ENCODE assay signal across 8 cellular contexts in genomic region chr10:69936091-69936490, GRCh38.
DNase-seq lines count a peak whose midpoint lies in the region; ATAC-seq and TF ChIP-seq lines count a peak whose summit lies in the region.
"Had no signal": no experiment of that assay in that cellular context is flagged by ENCODE, and none has a peak within 500 bp of the region (broad histone marks: within the 10 kb centered on the region; RNA-seq: fewer than 3 reads in every experiment).

No MANE protein-coding gene starts in this region.

- H3K9me3 Mint-ChIP-seq in activated B cell treated with CpG ODN at 0.5 μM for 24 hours, result no peaks in the 10 kb centered on the region
- no peaks in the 10 kb centered on the region for H3K9me3 Mint-ChIP-seq in stimulated activated effector memory CD8-positive, alpha-beta T cell treated with anti-CD3 and anti-CD28 coated beads, Interleukin-12 subunit alpha, Interleukin-12 subunit beta, amount 100 ng/mL, for 72 hours

- H3K18ac ChIP-seq in mesenchymal stem cell (ENCODE audit: low read depth in 1 of 2, low read length in 2 of 2), result no peak overlapping the region

- H3K4me2 ChIP-seq in mesenchymal stem cell (ENCODE audit: low read length, poor library complexity, severe bottlenecking), result no peak overlapping the region

- CTCF ChIA-PET in activated B cell treated with CpG ODN at 0.5 μM for 24 hours (lab: Charles Lee), result no interaction called here

- H3K4me1 ChIP-seq in aorta (ENCODE audit: control insufficient read depth in 1 of 2, insufficient read depth in 2 of 2, low read length in 2 of 2) (no peaks in the 10 kb centered on the region), mesenchymal stem cell (ENCODE audit: control insufficient read depth, insufficient read depth, low read depth, low read length) (no peaks in the 10 kb centered on the region)

- no peak overlapping the region for H4K91ac ChIP-seq in mesenchymal stem cell (ENCODE audit: low read length)

- H4K8ac ChIP-seq in mesenchymal stem cell (ENCODE audit: low read length), result no peak overlapping the region

- no peak overlapping the region for H3K23ac ChIP-seq in mesenchymal stem cell (ENCODE audit: low read length in 2 of 2)

- H3K4me3 ChIP-seq in aorta (ENCODE audit: low read length in 2 of 2), result no peak overlapping the region
- H3K4me3 ChIP-seq in mesenchymal stem cell (ENCODE audit: insufficient read depth in 1 of 2, low read depth in 1 of 2, low read length in 2 of 2), result no peak overlapping the region

- H3K4me3 Mint-ChIP-seq in activated B cell treated with CpG ODN at 0.5 μM for 24 hours, result no peak overlapping the region
- H3K4me3 Mint-ChIP-seq in stimulated activated effector memory CD8-positive, alpha-beta T cell treated with anti-CD3 and anti-CD28 coated beads, Interleukin-12 subunit alpha, Interleukin-12 subunit beta, amount 100 ng/mL, for 72 hours, result no peak overlapping the region

- H3K4ac ChIP-seq in mesenchymal stem cell (ENCODE audit: low read depth in 1 of 2, low read length in 2 of 2), result no peak overlapping the region

- H3K14ac ChIP-seq in mesenchymal stem cell (ENCODE audit: low read length in 2 of 2), result no peak overlapping the region

- no peaks in the 10 kb centered on the region for H3K27me3 Mint-ChIP-seq in activated B cell treated with CpG ODN at 0.5 μM for 24 hours

- no peaks in the 10 kb centered on the region for H3K79me1 ChIP-seq in mesenchymal stem cell (replicated peaks; ENCODE audit: low read length, poor library complexity, severe bottlenecking)

- no peaks in the 10 kb centered on the region for H3K4me1 Mint-ChIP-seq in activated B cell treated with CpG ODN at 0.5 μM for 24 hours
- H3K4me1 Mint-ChIP-seq in stimulated activated effector memory CD8-positive, alpha-beta T cell treated with anti-CD3 and anti-CD28 coated beads, Interleukin-12 subunit alpha, Interleukin-12 subunit beta, amount 100 ng/mL, for 72 hours, result no peaks in the 10 kb centered on the region

- no peak overlapping the region for H3K27ac ChIP-seq in aorta (ENCODE audit: low read depth in 1 of 2, low read length in 2 of 2)
- H3K27ac ChIP-seq in mesenchymal stem cell (ENCODE audit: low read length, poor library complexity, severe bottlenecking), result no peak overlapping the region

- H3K36me3 ChIP-seq in aorta (ENCODE audit: control insufficient read depth in 1 of 2, insufficient read depth in 2 of 2, low read length in 1 of 2) (no peaks in the 10 kb centered on the region), mesenchymal stem cell (ENCODE audit: control insufficient read depth in 1 of 2, insufficient read depth in 2 of 2, low read depth in 1 of 2, low read length in 2 of 2) (peaks cover 40 to 46% of the 10 kb centered on the region in 2 experiments)

- H2BK15ac ChIP-seq in mesenchymal stem cell (ENCODE audit: low read depth, poor library complexity, severe bottlenecking), result no peak overlapping the region

- H2AK5ac ChIP-seq in mesenchymal stem cell (ENCODE audit: low read length, severe bottlenecking), result no peak overlapping the region

- no peak overlapping the region for H3K9ac ChIP-seq in mesenchymal stem cell (ENCODE audit: low read length)

- no peak overlapping the region for H2AFZ ChIP-seq in mesenchymal stem cell (ENCODE audit: low read depth, low read length)

- H3K9me3 ChIP-seq in aorta (ENCODE audit: control insufficient read depth, low read length) (no peaks in the 10 kb centered on the region), mesenchymal stem cell (ENCODE audit: control insufficient read depth, low read length) (no peaks in the 10 kb centered on the region)

- H3K27ac Mint-ChIP-seq in activated B cell treated with CpG ODN at 0.5 μM for 24 hours, result no peak overlapping the region
- no peak overlapping the region for H3K27ac Mint-ChIP-seq in stimulated activated effector memory CD8-positive, alpha-beta T cell treated with anti-CD3 and anti-CD28 coated beads, Interleukin-12 subunit alpha, Interleukin-12 subunit beta, amount 100 ng/mL, for 72 hours

- WGBS in aorta, 2 donors, result 86 to 87% methylated on average over 3 of the region's 3 CpGs
- 62% methylated on average over 3 of the region's 3 CpGs for WGBS in mesenchymal stem cell

- H3K36me3 Mint-ChIP-seq in activated B cell treated with CpG ODN at 0.5 μM for 24 hours (ENCODE audit: low read depth), result no peaks in the 10 kb centered on the region
- H3K36me3 Mint-ChIP-seq in stimulated activated effector memory CD8-positive, alpha-beta T cell treated with anti-CD3 and anti-CD28 coated beads, Interleukin-12 subunit alpha, Interleukin-12 subunit beta, amount 100 ng/mL, for 72 hours, result no peaks in the 10 kb centered on the region

- DNase-seq in GM10266 (ENCODE audit: extremely low spot score), result peak; percentile 57
- no peak for DNase-seq in activated B cell treated with CpG ODN at 0.5 μM for 24 hours
- DNase-seq in medulla oblongata (ENCODE audit: extremely low spot score), result peak; percentile 41
- DNase-seq in stimulated activated effector memory CD8-positive, alpha-beta T cell treated with anti-CD3 and anti-CD28 coated beads, Interleukin-12 subunit alpha, Interleukin-12 subunit beta, amount 100 ng/mL, for 72 hours (ENCODE audit: low spot score in 2 of 2), result no peak
- no peak for DNase-seq in aorta
- no peak for DNase-seq in mesenchymal stem cell
- DNase-seq: NCI-H226 had no signal

- intact Hi-C loops in activated B cell treated with CpG ODN at 0.5 μM for 24 hours (cut with micrococcal nuclease), result loop anchor here (1.0 to 5.0 kb wide), 2 partner anchors 22 to 211 kb away; partner anchors contain the start of gene TYSND1
- intact Hi-C loops in aorta (cut with DNase I), result no loop called here

- POLR2A ChIA-PET in activated B cell treated with CpG ODN at 0.5 μM for 24 hours (lab: Charles Lee), result interaction anchor here (1.2 kb wide), 1 partner anchor 23 kb away, joined by 3 read pairs; no protein-coding TSS in a partner anchor

- TF ChIP-seq CTCF in GM10266 (IDR thresholded peaks at IDR 0.05; ENCODE audit: control insufficient read depth, insufficient read depth, low read depth, missing control alignments), result peak; percentile 71
- TF ChIP-seq CTCF in activated B cell treated with CpG ODN at 0.5 μM for 24 hours (IDR thresholded peaks at IDR 0.05), result no peak

- no peak overlapping the region for H2BK120ac ChIP-seq in mesenchymal stem cell (ENCODE audit: low read depth, low read length)

- H3K27me3 ChIP-seq in aorta (ENCODE audit: control insufficient read depth in 1 of 2, insufficient read depth in 2 of 2, low read length in 1 of 2), result no peaks in the 10 kb centered on the region
- H3K27me3 ChIP-seq in mesenchymal stem cell (ENCODE audit: control insufficient read depth in 1 of 2, insufficient read depth in 1 of 2, low read length in 2 of 2), result no peaks in the 10 kb centered on the region

- H2BK5ac ChIP-seq in mesenchymal stem cell (ENCODE audit: low read depth, low read length, poor library complexity, severe bottlenecking), result no peak overlapping the region

- H2BK12ac ChIP-seq in mesenchymal stem cell (ENCODE audit: low read length in 2 of 2), result no peak overlapping the region

- ATAC-seq in HG02610 (IDR thresholded peaks at IDR 0.05; ENCODE audit: unreplicated experiment) (peak; percentile 48), activated B cell treated with CpG ODN at 0.5 μM for 24 hours (ENCODE audit: low read depth) (peak; percentile 52), aorta (ENCODE audit: low FRiP score) (no peak)
- no peak for ATAC-seq in stimulated activated effector memory CD8-positive, alpha-beta T cell treated with anti-CD3 and anti-CD28 coated beads, Interleukin-12 subunit alpha, Interleukin-12 subunit beta, amount 100 ng/mL, for 72 hours

Comparison
In these comparisons a context has a peak if more than half of its experiments do, and no peak if none do; other contexts are left out.
1. DNase-seq: peak in GM10266 (single experiment) and medulla oblongata (single experiment); none in activated B cell treated with CpG ODN at 0.5 μM for 24 hours (single experiment), stimulated activated effector memory CD8-positive, alpha-beta T cell treated with anti-CD3 and anti-CD28 coated beads, Interleukin-12 subunit alpha, Interleukin-12 subunit beta, amount 100 ng/mL, for 72 hours (0 of 2), aorta (0 of 2) and mesenchymal stem cell (single experiment).
2. ATAC-seq: peak in HG02610 (single experiment) and activated B cell treated with CpG ODN at 0.5 μM for 24 hours (single experiment); none in stimulated activated effector memory CD8-positive, alpha-beta T cell treated with anti-CD3 and anti-CD28 coated beads, Interleukin-12 subunit alpha, Interleukin-12 subunit beta, amount 100 ng/mL, for 72 hours (single experiment) and aorta (single experiment).